ENCODE assay signal across 17 cellular contexts in genomic region chr11:60175860-60176275, GRCh38. TPM values are rescaled to one million over a fixed set of nuclear protein-coding genes. Genes with fewer than 3 reads are reported as not detected.
DNase-seq lines count a peak whose midpoint lies in the region; ATAC-seq and TF ChIP-seq lines count a peak whose summit lies in the region.
"Had no signal": no experiment of that assay in that cellular context is flagged by ENCODE, and none has a peak within 500 bp of the region (broad histone marks: within the 10 kb centered on the region; RNA-seq: fewer than 3 reads in every experiment).

No MANE protein-coding gene starts in this region.

- no peak for DNase-seq in mesothelial cell of epicardium (ENCODE audit: low spot score in 2 of 2, unreplicated experiment in 2 of 2)
- DNase-seq in activated gamma-delta T cell (lab: John Stamatoyannopoulos, UW) = no peak
- DNase-seq in CD1c-positive myeloid dendritic cell (ENCODE audit: extremely low spot score) = no peak
- DNase-seq: amniotic stem cell, head of caudate nucleus, kidney glomerular epithelial cell, NCI-H1417, NCI-H524, PC-9, WERI-Rb-1 had no signal

- TF ChIP-seq CTCF in mesothelial cell of epicardium (IDR thresholded peaks at IDR 0.05; ENCODE audit: unreplicated experiment) = no peak

- peak; percentile 70 for ATAC-seq in GM18861 (IDR thresholded peaks at IDR 0.05; ENCODE audit: unreplicated experiment)
- peak; percentile 61 for ATAC-seq in GM21381 (IDR thresholded peaks at IDR 0.05; ENCODE audit: unreplicated experiment)
- peak; percentile 57 for ATAC-seq in HG03135 (IDR thresholded peaks at IDR 0.05; ENCODE audit: unreplicated experiment)
- no peak for ATAC-seq in HG02840 (IDR thresholded peaks at IDR 0.05; ENCODE audit: low FRiP score, unreplicated experiment)

- H3K36me3 Mint-ChIP-seq in dendritic cell treated with granulocyte-macrophage colony-stimulating factor and Interleukin-4, amounts not matched to agents 40 ng/mL and 50 ng/mL, for 4 days (ENCODE audit: low read depth) = peaks cover 100% of the 10 kb centered on the region
- H3K36me3 Mint-ChIP-seq in mesothelial cell of epicardium = no peaks in the 10 kb centered on the region

- H3K27ac Mint-ChIP-seq in dendritic cell treated with granulocyte-macrophage colony-stimulating factor and Interleukin-4, amounts not matched to agents 40 ng/mL and 50 ng/mL, for 4 days = peak overlapping the region; percentile 79
- H3K27ac Mint-ChIP-seq in mesothelial cell of epicardium = no peak overlapping the region
- H3K27ac Mint-ChIP-seq: IgD-negative memory B cell had no signal

- peak overlapping the region; percentile 63 for H3K4me3 Mint-ChIP-seq in dendritic cell treated with granulocyte-macrophage colony-stimulating factor and Interleukin-4, amounts not matched to agents 40 ng/mL and 50 ng/mL, for 4 days
- H3K4me3 Mint-ChIP-seq in mesothelial cell of epicardium = no peak overlapping the region
- H3K4me3 Mint-ChIP-seq: IgD-negative memory B cell had no signal

- H3K27me3 Mint-ChIP-seq in dendritic cell treated with granulocyte-macrophage colony-stimulating factor and Interleukin-4, amounts not matched to agents 40 ng/mL and 50 ng/mL, for 4 days = no peaks in the 10 kb centered on the region
- peaks cover 4% of the 10 kb centered on the region for H3K27me3 Mint-ChIP-seq in mesothelial cell of epicardium (ENCODE audit: low read depth)

- intact Hi-C loops in dendritic cell treated with granulocyte-macrophage colony-stimulating factor and Interleukin-4, amounts not matched to agents 40 ng/mL and 50 ng/mL, for 4 days (cut with micrococcal nuclease) = no loop called here

- peaks cover 94% of the 10 kb centered on the region for H3K4me1 Mint-ChIP-seq in dendritic cell treated with granulocyte-macrophage colony-stimulating factor and Interleukin-4, amounts not matched to agents 40 ng/mL and 50 ng/mL, for 4 days (ENCODE audit: low read depth)
- no peaks in the 10 kb centered on the region for H3K4me1 Mint-ChIP-seq in mesothelial cell of epicardium
- H3K4me1 Mint-ChIP-seq: IgD-negative memory B cell had no signal

- H3K9me3 Mint-ChIP-seq in dendritic cell treated with granulocyte-macrophage colony-stimulating factor and Interleukin-4, amounts not matched to agents 40 ng/mL and 50 ng/mL, for 4 days = no peaks in the 10 kb centered on the region
- H3K9me3 Mint-ChIP-seq in mesothelial cell of epicardium = no peaks in the 10 kb centered on the region

RNA-seq across cellular contexts. Expression of gene MS4A6A, which starts 7.0 kb away (rescaled TPM):
- not detected in 3 replicates for total RNA-seq in mesothelial cell of epicardium
- total RNA-seq: chondrocyte, PC-9 had no signal
